ENCODE assay signal across 32 cellular contexts in the genomic region with DNA sequence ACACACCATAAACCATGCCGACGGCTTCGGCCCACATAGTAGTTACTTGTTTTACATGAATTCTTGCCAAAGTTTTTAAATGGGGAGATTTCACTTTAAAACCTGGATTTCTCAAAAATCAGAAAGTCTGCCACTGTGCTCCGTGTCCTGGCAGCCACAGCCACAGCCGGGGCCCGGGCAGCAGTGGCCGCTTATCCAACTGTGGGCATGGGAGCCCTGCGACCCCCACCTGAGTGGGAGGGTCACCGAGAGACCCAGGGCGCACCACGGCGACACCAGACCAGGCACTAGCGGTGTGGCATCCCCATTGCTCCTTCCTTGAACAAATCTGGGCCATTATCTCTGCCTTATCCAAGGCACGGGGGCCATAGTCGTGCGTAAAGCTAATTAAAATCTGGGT. TPM values are rescaled to one million over a fixed set of nuclear protein-coding genes. Genes with fewer than 3 reads are reported as not detected.
A peak's percentile ranks its signal among the peaks of the same experiment; 100 is the strongest.
DNase-seq lines count a peak whose midpoint lies in the region; ATAC-seq, FAIRE-seq and TF ChIP-seq lines count a peak whose summit lies in the region.
"Had no signal": no experiment of that assay in that cellular context is flagged by ENCODE, and none has a peak within 500 bp of the region (broad histone marks: within the 10 kb centered on the region; RNA-seq: fewer than 3 reads in every experiment).

No MANE protein-coding gene starts in this region.

- in situ Hi-C loops in IMR-90 (cut with MboI; ENCODE audit: low sequenced_read_pairs) = no loop called here
- in situ Hi-C loops in K562 (cut with MboI) = no loop called here

- no peak overlapping the region for H3K56ac ChIP-seq in IMR-90 (ENCODE audit: extremely low read depth, insufficient read depth, low read length)

- H3K23ac ChIP-seq in IMR-90 (ENCODE audit: low read depth, low read length) (no peak overlapping the region), mesenchymal stem cell (ENCODE audit: low read length in 2 of 2) (no peak overlapping the region)

- H2AK5ac ChIP-seq in IMR-90 (ENCODE audit: low read depth, low read length) (no peak overlapping the region), mesenchymal stem cell (ENCODE audit: low read length, severe bottlenecking) (no peak overlapping the region)

- no peak overlapping the region for H4K8ac ChIP-seq in IMR-90 (ENCODE audit: low read depth in 2 of 2, low read length in 2 of 2)
- peak overlapping the region; percentile 22 for H4K8ac ChIP-seq in mesenchymal stem cell (ENCODE audit: low read length)

- H4K91ac ChIP-seq in IMR-90 (ENCODE audit: insufficient read depth, low read depth, low read length) (no peak overlapping the region), mesenchymal stem cell (ENCODE audit: low read length) (no peak overlapping the region)

- dilution Hi-C loops in IMR-90 (cut with HindIII; ENCODE audit: low sequenced_read_pairs, unreplicated experiment) = no loop called here

- H2BK15ac ChIP-seq in IMR-90 (ENCODE audit: low read depth, low read length) (no peak overlapping the region), mesenchymal stem cell (ENCODE audit: low read depth, poor library complexity, severe bottlenecking) (no peak overlapping the region)

- no peaks in the 10 kb centered on the region for H3K9me3 ChIP-seq in IMR-90 (ENCODE audit: control insufficient read depth, insufficient read depth, low read length)
- no peaks in the 10 kb centered on the region for H3K9me3 ChIP-seq in K562 (replicated peaks; ENCODE audit: control insufficient read depth, insufficient read depth, low read depth, low read length)
- no peaks in the 10 kb centered on the region for H3K9me3 ChIP-seq in mesenchymal stem cell (ENCODE audit: control insufficient read depth, low read length)
- H3K9me3 ChIP-seq: A549; BE2C; BLaER1; BLaER1 treated with 17β-estradiol and CSF1 and Interleukin-3, amounts not matched to agents 10 nM and 100 nM; Caco-2 had no signal

- no peaks in the 10 kb centered on the region for H3K79me2 ChIP-seq in K562 (ENCODE audit: control insufficient read depth, insufficient read depth, low read length)

- FAIRE-seq in K562 (lab: Jason Lieb, UNC) = no peak
- FAIRE-seq: A204.1, A549, D721Med had no signal

- H3K4me2 ChIP-seq in IMR-90 (ENCODE audit: low read depth, low read length) = no peak overlapping the region
- H3K4me2 ChIP-seq in K562 (ENCODE audit: insufficient read depth, low read length) = no peak overlapping the region
- H3K4me2 ChIP-seq in mesenchymal stem cell (ENCODE audit: low read length, poor library complexity, severe bottlenecking) = no peak overlapping the region
- H3K4me2 ChIP-seq: A549; BLaER1; BLaER1 treated with 17β-estradiol and CSF1 and Interleukin-3, amounts not matched to agents 10 nM and 100 nM had no signal

- TF ChIP-seq POLR2A in IMR-90 (IDR thresholded peaks at IDR 0.05; ENCODE audit: low read depth, low read length) (no peak), K562 (conservative IDR thresholded peaks at IDR 0.05) (no peak)

- peak overlapping the region; percentile 24 for H2AK9ac ChIP-seq in IMR-90 (replicated peaks; ENCODE audit: low read depth, low read length, poor library complexity)

- intact Hi-C loops in IMR-90 (cut with micrococcal nuclease) (no loop called here), K562 (cut with micrococcal nuclease) (no loop called here)

- POLR2A ChIA-PET in IMR-90 (lab: Charles Lee; ENCODE audit: unreplicated experiment) (no interaction called here), K562 (lab: Yijun Ruan, JAX) (interaction anchor here (1.0 kb wide), 1 partner anchor 633 kb away, joined by 3 read pairs; no protein-coding TSS in a partner anchor)

- H3K18ac ChIP-seq in IMR-90 (ENCODE audit: low read depth, low read length) = no peak overlapping the region
- H3K18ac ChIP-seq in mesenchymal stem cell (ENCODE audit: low read depth in 1 of 2, low read length in 2 of 2) = no peak overlapping the region

- H3K27me3 ChIP-seq in IMR-90 (ENCODE audit: control insufficient read depth, insufficient read depth, low read length) (no peaks in the 10 kb centered on the region), K562 (ENCODE audit: control insufficient read depth in 2 of 2, insufficient read depth in 2 of 2, low read length in 2 of 2) (peaks cover 0 to 33% of the 10 kb centered on the region in 2 experiments; a peak in 2 of 5 replicates), mesenchymal stem cell (ENCODE audit: control insufficient read depth in 1 of 2, insufficient read depth in 1 of 2, low read length in 2 of 2) (no peaks in the 10 kb centered on the region)
- H3K27me3 ChIP-seq: BE2C; BLaER1; BLaER1 treated with 17β-estradiol and CSF1 and Interleukin-3, amounts not matched to agents 10 nM and 100 nM had no signal

- H3K27ac ChIP-seq in IMR-90 (ENCODE audit: insufficient read depth, low read length) = no peak overlapping the region
- H3K27ac ChIP-seq in K562 (ENCODE audit: extremely low read depth, low read depth, low read length) = no peak overlapping the region
- no peak overlapping the region for H3K27ac ChIP-seq in mesenchymal stem cell (ENCODE audit: low read length, poor library complexity, severe bottlenecking)
- H3K27ac ChIP-seq: 22Rv1; A549; BLaER1; BLaER1 treated with 17β-estradiol and CSF1 and Interleukin-3, amounts not matched to agents 10 nM and 100 nM; C4-2B had no signal

- ATAC-seq in IMR-90 (ENCODE audit: low read depth) (no peak), K562 (no peak), HG03439 (IDR thresholded peaks at IDR 0.05; ENCODE audit: unreplicated experiment) (no peak)
- ATAC-seq: CD8-positive, alpha-beta T cell had no signal

- no peak overlapping the region for H2BK12ac ChIP-seq in mesenchymal stem cell (ENCODE audit: low read length in 2 of 2)

- BruUV-seq in IMR-90 (replicated peaks; lab: Mats Ljungman, UMichigan) = no TSS peak
- BruUV-seq in K562 (replicated peaks; lab: Mats Ljungman, UMichigan) = no TSS peak

- H3K36me3 ChIP-seq in IMR-90 (ENCODE audit: control insufficient read depth, insufficient read depth, low read length) = peaks cover 63% of the 10 kb centered on the region
- H3K36me3 ChIP-seq in K562 (ENCODE audit: control insufficient read depth, insufficient read depth, low read length) = no peaks in the 10 kb centered on the region
- peaks cover 9 to 19% of the 10 kb centered on the region in 2 experiments for H3K36me3 ChIP-seq in mesenchymal stem cell (ENCODE audit: control insufficient read depth in 1 of 2, insufficient read depth in 2 of 2, low read depth in 1 of 2, low read length in 2 of 2)
- H3K36me3 ChIP-seq: BE2C; BLaER1; BLaER1 treated with 17β-estradiol and CSF1 and Interleukin-3, amounts not matched to agents 10 nM and 100 nM had no signal

- no peak overlapping the region for H2BK20ac ChIP-seq in IMR-90 (ENCODE audit: low read depth, low read length)

- peaks cover 16% of the 10 kb centered on the region for H3K9me1 ChIP-seq in IMR-90 (ENCODE audit: insufficient read depth, low read length)
- no peaks in the 10 kb centered on the region for H3K9me1 ChIP-seq in K562 (ENCODE audit: control insufficient read depth, insufficient read depth, low read length)

- H3K4me1 ChIP-seq in IMR-90 (ENCODE audit: control insufficient read depth, insufficient read depth, low read length) (peaks cover 8% of the 10 kb centered on the region; the same call in 1 of the 2 replicates), K562 (replicated peaks in 1 of 2; ENCODE audit: control insufficient read depth in 2 of 2, insufficient read depth in 2 of 2, low read length in 2 of 2) (peaks cover 3 to 69% of the 10 kb centered on the region in 2 experiments; a peak in 3 of 5 replicates), mesenchymal stem cell (ENCODE audit: control insufficient read depth, insufficient read depth, low read depth, low read length) (peaks cover 10% of the 10 kb centered on the region)
- H3K4me1 ChIP-seq: A549, BE2C, Caco-2 had no signal

- no peak overlapping the region for H3K4ac ChIP-seq in IMR-90 (ENCODE audit: low read depth, low read length)
- H3K4ac ChIP-seq in mesenchymal stem cell (ENCODE audit: low read depth in 1 of 2, low read length in 2 of 2) = no peak overlapping the region

- TF ChIP-seq CTCF in IMR-90 (conservative IDR thresholded peaks at IDR 0.05; ENCODE audit: low read depth, low read length) = no peak
- TF ChIP-seq CTCF in K562 (IDR thresholded peaks at IDR 0.05 in 2 of 3, conservative IDR thresholded peaks at IDR 0.05 in 1 of 3; ENCODE audit: insufficient read depth in 2 of 3, low read depth in 1 of 3, low read length in 3 of 3) = no peak

- peaks cover 100% of the 10 kb centered on the region for H4K20me1 ChIP-seq in IMR-90 (ENCODE audit: insufficient read depth, low read length)
- H4K20me1 ChIP-seq in K562 (replicated peaks; ENCODE audit: control insufficient read depth, insufficient read depth, low read length) = peaks cover 8% of the 10 kb centered on the region
- H4K20me1 ChIP-seq: BLaER1 had no signal

- H3K4me3 ChIP-seq in IMR-90 (ENCODE audit: insufficient read depth, low read depth, low read length) (no peak overlapping the region), K562 (no peak overlapping the region), mesenchymal stem cell (ENCODE audit: insufficient read depth in 1 of 2, low read depth in 1 of 2, low read length in 2 of 2) (no peak overlapping the region)
- H3K4me3 ChIP-seq: A549; BLaER1; BLaER1 treated with 17β-estradiol and CSF1 and Interleukin-3, amounts not matched to agents 10 nM and 100 nM had no signal

- TF ChIP-seq EP300 in K562 (IDR thresholded peaks at IDR 0.05; ENCODE audit: low read length) = no peak

- H2AFZ ChIP-seq in IMR-90 (replicated peaks; ENCODE audit: low read length, poor library complexity) (peak overlapping the region; percentile 56), K562 (ENCODE audit: low read depth, low read length) (no peak overlapping the region), mesenchymal stem cell (ENCODE audit: low read depth, low read length) (no peak overlapping the region)

- H3K79me1 ChIP-seq in IMR-90 (ENCODE audit: low read depth in 1 of 2, low read length in 2 of 2) (peaks cover 8 to 92% of the 10 kb centered on the region in 2 experiments; a peak in 3 of 4 replicates), mesenchymal stem cell (replicated peaks; ENCODE audit: low read length, poor library complexity, severe bottlenecking) (no peaks in the 10 kb centered on the region)

- H3K9ac ChIP-seq in IMR-90 (ENCODE audit: low read depth, low read length) (no peak overlapping the region), K562 (ENCODE audit: insufficient read depth in 1 of 2, low read depth in 2 of 2, low read length in 2 of 2) (no peak overlapping the region), mesenchymal stem cell (ENCODE audit: low read length) (no peak overlapping the region)
- H3K9ac ChIP-seq: BLaER1 had no signal

- H4K5ac ChIP-seq in IMR-90 (ENCODE audit: low read depth, low read length) = no peak overlapping the region

- H2BK120ac ChIP-seq in IMR-90 (ENCODE audit: low read depth, low read length) (no peak overlapping the region), mesenchymal stem cell (ENCODE audit: low read depth, low read length) (no peak overlapping the region)

- H3K14ac ChIP-seq in IMR-90 (replicated peaks; ENCODE audit: low read depth, low read length) = no peak overlapping the region
- H3K14ac ChIP-seq in mesenchymal stem cell (ENCODE audit: low read length in 2 of 2) = no peak overlapping the region

- TF ChIP-seq RAD21 in IMR-90 (IDR thresholded peaks at IDR 0.05; ENCODE audit: low read length) (no peak), K562 (CRISPR knock-in tag; conservative IDR thresholded peaks at IDR 0.05 in 1 of 2, IDR thresholded peaks at IDR 0.05 in 1 of 2) (no peak)

- no CpG with 5 or more reads among the region's 16 CpGs for WGBS in IMR-90 (ENCODE audit: extremely low coverage in 2 of 2, insufficient read length in 1 of 2), 2 experiments
- WGBS in K562 (ENCODE audit: insufficient coverage, low coverage, missing lambda C conversion rate) = 16% methylated on average over 16 of the region's 16 CpGs
- WGBS in mesenchymal stem cell = 95% methylated on average over 16 of the region's 16 CpGs

- DNase-seq in IMR-90 (no peak), K562 (ENCODE audit: extremely low read depth in 1 of 4, low spot score in 3 of 4) (no peak), mesenchymal stem cell (no peak), superior temporal gyrus (ENCODE audit: extremely low spot score) (no peak)
- DNase-seq in activated CD4-positive, alpha-beta T cell treated with anti-CD3 and anti-CD28 coated beads, Interleukin-2, amount 50 U/mL, for 48 hours = no peak
- DNase-seq: 8988T; ACHN; AML-193; BE2C; C1 segment of cervical spinal cord; Caco-2; Calu3; CD4-positive, alpha-beta T cell; CD4-positive, CD25-positive, alpha-beta regulatory T cell; CD8-positive, alpha-beta memory T cell; CD8-positive, alpha-beta T cell; COR-L47; DMS 273 treated with DMSO at 0.1 percent for 48 hours; DMS153; DMS53; DMS79; DMS79 treated with DMSO at 0.1 percent for 48 hours; DND-41; EL had no signal

- no peak overlapping the region for H2BK5ac ChIP-seq in IMR-90 (ENCODE audit: low read depth, low read length, poor library complexity, severe bottlenecking)
- no peak overlapping the region for H2BK5ac ChIP-seq in mesenchymal stem cell (ENCODE audit: low read depth, low read length, poor library complexity, severe bottlenecking)

- CTCF ChIA-PET in IMR-90 (lab: Yijun Ruan, JAX) (no interaction called here), K562 (lab: Yijun Ruan, JAX; ENCODE audit: low intra/inter-chr PET ratio) (no interaction called here)

RNA-seq across cellular contexts. Expression of a gene that starts 30.0 kb away (rescaled TPM):
- total RNA-seq in IMR-90 (2012; rRNA removed) = 1.1 and 1.4 TPM in 2 replicates
- polyA plus RNA-seq in IMR-90 (2012; rRNA removed) = 13.3 and 16.4 TPM in 2 replicates
- polyA plus RNA-seq in IMR-90 (2012; cell fraction: cytosol; rRNA removed) = 5.1 and 8.8 TPM in 2 replicates
- polyA plus RNA-seq in IMR-90 (2012; cell fraction: nucleus; rRNA removed; ENCODE audit: low replicate concordance) = 32.3 and 70.4 TPM in 2 replicates
- total RNA-seq in K562 (2011; cell fraction: chromatin; rRNA removed; ENCODE audit: low replicate concordance) = 0.04 and 0.09 TPM in 2 replicates
- 0.13 and 0.17 TPM in 2 replicates for total RNA-seq in K562 (2011; cell fraction: nucleolus; rRNA removed)
- total RNA-seq in K562 (2011; cell fraction: nucleoplasm; rRNA removed) = under 0.01 and 0.08 TPM in 2 replicates
- total RNA-seq in K562 (2014; rRNA removed) = under 0.01 TPM in 1 of 2 replicates, not detected in the other
- not detected in 2 replicates for total RNA-seq in K562 (2014; rRNA removed; fragmentation: Illumina TruSeq; extraction: Trizol)
- total RNA-seq in K562 (2015; rRNA removed; fragmentation: Illumina TruSeq; extraction: Trizol) = not detected in 2 replicates
- total RNA-seq in K562 (2021) = 0.02 and 0.04 TPM in 2 replicates
- not detected in 2 replicates for polyA plus RNA-seq in K562 (2011; rRNA removed)
- polyA plus RNA-seq in K562 (2011; cell fraction: cytosol; rRNA removed) = under 0.01 and 0.01 TPM in 2 replicates
- polyA plus RNA-seq in K562 (2011; cell fraction: nucleus; rRNA removed) = 0.01 and 0.03 TPM in 2 replicates
- polyA plus RNA-seq in K562 (2012) = 0.01 TPM in 2 replicates
- 0.01 TPM in 1 of 2 replicates, not detected in the other for polyA plus RNA-seq in K562 (2014; fragmentation: Illumina TruSeq; extraction: Trizol)
- polyA plus RNA-seq in K562 (2014; fragmentation: Nextera tagmentation; extraction: Ambion mirVana) = not detected
- 0.01 TPM in 1 of 2 replicates, not detected in the other for polyA plus RNA-seq in K562 (2014; rRNA removed)
- polyA minus RNA-seq in K562 (2011; rRNA and poly(A)+ RNA removed) = under 0.01 and 0.04 TPM in 2 replicates
- 0.09 and 0.10 TPM in 2 replicates for polyA minus RNA-seq in K562 (2011; cell fraction: cytosol; rRNA and poly(A)+ RNA removed)
- under 0.01 and 0.11 TPM in 2 replicates for polyA minus RNA-seq in K562 (2011; cell fraction: nucleus; rRNA and poly(A)+ RNA removed)
- polyA plus RNA-seq in mesenchymal stem cell (2013, experiment 1 of 2) = 11.1 TPM
- 10.4 TPM for polyA plus RNA-seq in mesenchymal stem cell (2013, experiment 2 of 2)

RNA-seq across cellular contexts. Expression of a gene that starts 40.3 kb away (rescaled TPM):
- total RNA-seq in IMR-90 (2012; rRNA removed) (0.28 and 0.36 TPM in 2 replicates), K562 (2014; rRNA removed) (4.5 and 8.7 TPM in 2 replicates), K562 (2014; rRNA removed; fragmentation: Illumina TruSeq; extraction: Trizol) (0.26 and 0.47 TPM in 2 replicates), K562 (2015; rRNA removed; fragmentation: Illumina TruSeq; extraction: Trizol) (3.2 and 4.5 TPM in 2 replicates), K562 (2021) (32.7 and 35.9 TPM in 2 replicates)
- polyA plus RNA-seq in IMR-90 (2012; rRNA removed) (1.1 and 1.8 TPM in 2 replicates), K562 (2011; rRNA removed) (0.88 and 1.4 TPM in 2 replicates), K562 (2014; fragmentation: Illumina TruSeq; extraction: Trizol) (1.2 and 5.1 TPM in 2 replicates), K562 (2014; fragmentation: Nextera tagmentation; extraction: Ambion mirVana) (under 1 TPM; 0.03 to 0.11 TPM), K562 (2014; rRNA removed) (4.7 and 5.5 TPM in 2 replicates)
- polyA plus RNA-seq in IMR-90 (2012; cell fraction: cytosol; rRNA removed) = 1.2 and 2.4 TPM in 2 replicates
- polyA plus RNA-seq in IMR-90 (2012; cell fraction: nucleus; rRNA removed; ENCODE audit: low replicate concordance) = 4.0 and 9.2 TPM in 2 replicates
- total RNA-seq in K562 (2011; cell fraction: chromatin; rRNA removed; ENCODE audit: low replicate concordance) = 14.4 and 38.8 TPM in 2 replicates
- total RNA-seq in K562 (2011; cell fraction: nucleolus; rRNA removed) = 25.3 and 27.9 TPM in 2 replicates
- total RNA-seq in K562 (2011; cell fraction: nucleoplasm; rRNA removed) = 16.8 and 18.9 TPM in 2 replicates
- polyA plus RNA-seq in K562 (2011; cell fraction: cytosol; rRNA removed) = 0.81 and 4.8 TPM in 2 replicates
- 3.4 and 13.6 TPM in 2 replicates for polyA plus RNA-seq in K562 (2011; cell fraction: nucleus; rRNA removed)
- 7.9 and 12.2 TPM in 2 replicates for polyA plus RNA-seq in K562 (2012)
- polyA minus RNA-seq in K562 (2011; rRNA and poly(A)+ RNA removed) = 0.30 and 1.1 TPM in 2 replicates
- 12.3 and 14.7 TPM in 2 replicates for polyA minus RNA-seq in K562 (2011; cell fraction: cytosol; rRNA and poly(A)+ RNA removed)
- 7.7 and 10.1 TPM in 2 replicates for polyA minus RNA-seq in K562 (2011; cell fraction: nucleus; rRNA and poly(A)+ RNA removed)
- polyA plus RNA-seq in mesenchymal stem cell (2013, experiment 1 of 2) = 3.4 TPM
- 3.4 TPM for polyA plus RNA-seq in mesenchymal stem cell (2013, experiment 2 of 2)
